In the genomic region with DNA sequence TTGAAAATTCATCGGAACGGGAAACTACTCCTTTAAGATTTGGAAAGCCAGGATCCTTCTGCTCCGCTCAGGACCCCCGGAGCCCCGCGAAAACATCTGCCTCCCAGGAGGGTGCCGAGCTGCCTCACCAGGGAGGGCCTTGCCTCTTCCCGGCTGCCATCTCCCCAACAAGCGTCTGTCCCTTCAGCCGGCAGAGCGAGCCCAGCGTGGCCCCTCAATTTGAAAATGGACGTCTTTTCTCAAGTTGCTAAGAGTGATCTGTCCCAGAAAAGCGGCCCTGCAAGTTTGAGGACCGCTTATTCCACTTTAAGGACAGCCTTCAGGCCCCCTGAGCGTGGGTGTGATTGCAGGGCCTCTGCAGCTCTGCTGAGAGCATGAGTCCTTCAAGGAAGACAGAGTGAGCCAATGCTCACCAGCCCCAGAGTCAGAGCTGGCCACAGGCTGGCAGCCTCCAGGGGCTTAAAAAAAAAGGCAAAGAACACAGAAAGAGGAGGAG, we compare ENCODE assay signal across 17 cellular contexts.
DNase-seq lines count a peak whose midpoint lies in the region; ATAC-seq and TF ChIP-seq lines count a peak whose summit lies in the region.
"Had no signal": no experiment of that assay in that cellular context is flagged by ENCODE, and none has a peak within 500 bp of the region (broad histone marks: within the 10 kb centered on the region; RNA-seq: fewer than 3 reads in every experiment).

No MANE protein-coding gene starts in this region.

- H3K9me3 ChIP-seq in H9 (ENCODE audit: control insufficient read depth, low read depth, low read length), result no peaks in the 10 kb centered on the region
- H3K9me3 ChIP-seq: BLaER1 treated with 17β-estradiol and CSF1 and Interleukin-3, amounts not matched to agents 10 nM and 100 nM; upper lobe of left lung had no signal

- H4K8ac ChIP-seq in H9 (replicated peaks; ENCODE audit: insufficient read length, low read depth, low read length), result no peak overlapping the region

- POLR2A ChIA-PET in activated CD4-positive, alpha-beta T cell treated with anti-CD3 and anti-CD28 coated beads, Interleukin-2, amount 10 ng/mL, durations not matched to agents 7 days and 5 days (lab: Charles Lee), result no interaction called here

- H3K27ac ChIP-seq in H9 (ENCODE audit: insufficient read length, low read depth, low read length), result no peak overlapping the region
- H3K27ac ChIP-seq: upper lobe of left lung had no signal

- H3K4me3 Mint-ChIP-seq in activated CD4-positive, alpha-beta T cell treated with anti-CD3 and anti-CD28 coated beads, Interleukin-2, amount 10 ng/mL, durations not matched to agents 7 days and 5 days, result no peak overlapping the region
- H3K4me3 Mint-ChIP-seq in H9, result no peak overlapping the region
- H3K4me3 Mint-ChIP-seq in glutamatergic neuron (ENCODE audit: unreplicated experiment), result no peak overlapping the region
- no peak overlapping the region for H3K4me3 Mint-ChIP-seq in osteocyte (ENCODE audit: unreplicated experiment)
- H3K4me3 Mint-ChIP-seq: activated naive CD8-positive, alpha-beta T cell; HFFc6; stimulated activated naive B cell treated with anti-CD40 and anti-IgM and Interleukin-4, amounts not matched to agents 10 μg/mL and 1 μg/mL and 100 μg/mL, for 72 hours had no signal

- H4K91ac ChIP-seq in H9 (ENCODE audit: insufficient read length, low read depth, low read length), result no peak overlapping the region

- no peak overlapping the region for H2BK5ac ChIP-seq in H9 (ENCODE audit: insufficient read length, low read length)

- no peaks in the 10 kb centered on the region for H3K36me3 Mint-ChIP-seq in activated CD4-positive, alpha-beta T cell treated with anti-CD3 and anti-CD28 coated beads, Interleukin-2, amount 10 ng/mL, durations not matched to agents 7 days and 5 days (ENCODE audit: low read depth)
- peaks cover 0 to 17% (median 13%) of the 10 kb centered on the region in 3 experiments; a peak in 5 of 7 replicates for H3K36me3 Mint-ChIP-seq in H9 (ENCODE audit: insufficient read depth in 1 of 3, low read depth in 3 of 3)
- no peaks in the 10 kb centered on the region for H3K36me3 Mint-ChIP-seq in glutamatergic neuron (ENCODE audit: unreplicated experiment)
- peaks cover 13% of the 10 kb centered on the region for H3K36me3 Mint-ChIP-seq in osteocyte (ENCODE audit: unreplicated experiment)
- H3K36me3 Mint-ChIP-seq: activated naive CD8-positive, alpha-beta T cell had no signal

- ATAC-seq in GM19035 (IDR thresholded peaks at IDR 0.05; ENCODE audit: unreplicated experiment), result no peak
- ATAC-seq: stimulated activated naive B cell treated with anti-CD40 and anti-IgM and Interleukin-4, amounts not matched to agents 10 μg/mL and 1 μg/mL and 100 μg/mL, for 72 hours had no signal

- peaks cover 2% of the 10 kb centered on the region for H3K23me2 ChIP-seq in H9 (ENCODE audit: insufficient read length, low read depth, low read length, poor library complexity, severe bottlenecking)

- no peak overlapping the region for H2AK5ac ChIP-seq in H9 (ENCODE audit: insufficient read length, low read length)

- WGBS in H9 (ENCODE audit: extremely low coverage, insufficient read length, low lambda C conversion rate), result no CpG with 5 or more reads among the region's 16 CpGs

- H3K27me3 Mint-ChIP-seq in activated CD4-positive, alpha-beta T cell treated with anti-CD3 and anti-CD28 coated beads, Interleukin-2, amount 10 ng/mL, durations not matched to agents 7 days and 5 days, result no peaks in the 10 kb centered on the region
- H3K27me3 Mint-ChIP-seq in H9 (ENCODE audit: low read depth), result no peaks in the 10 kb centered on the region
- peaks cover 2% of the 10 kb centered on the region for H3K27me3 Mint-ChIP-seq in glutamatergic neuron (ENCODE audit: unreplicated experiment)
- H3K27me3 Mint-ChIP-seq in osteocyte (ENCODE audit: unreplicated experiment), result no peaks in the 10 kb centered on the region
- H3K27me3 Mint-ChIP-seq: activated naive CD8-positive, alpha-beta T cell had no signal

- H3K4me1 ChIP-seq in H9 (ENCODE audit: insufficient read depth, low read length), result no peaks in the 10 kb centered on the region
- H3K4me1 ChIP-seq: BLaER1 treated with 17β-estradiol and CSF1 and Interleukin-3, amounts not matched to agents 10 nM and 100 nM; upper lobe of left lung had no signal

- no peak overlapping the region for H3K14ac ChIP-seq in H9 (ENCODE audit: insufficient read depth, low read length)

- H4K5ac ChIP-seq in H9 (ENCODE audit: insufficient read length, low read depth, low read length), result no peak overlapping the region

- no peaks in the 10 kb centered on the region for H3K79me1 ChIP-seq in H9 (ENCODE audit: insufficient read depth, low read depth, low read length, poor library complexity, severe bottlenecking)

- no peak overlapping the region for H2BK120ac ChIP-seq in H9 (ENCODE audit: low read depth, low read length, poor library complexity, severe bottlenecking)

- H3K9ac ChIP-seq in H9 (ENCODE audit: extremely low read depth, insufficient read length, low read length), result no peak overlapping the region
- H3K9ac ChIP-seq: BLaER1 treated with 17β-estradiol and CSF1 and Interleukin-3, amounts not matched to agents 10 nM and 100 nM had no signal

- no peaks in the 10 kb centered on the region for H3K27me3 ChIP-seq in H9 (ENCODE audit: insufficient read depth, low read length)
- H3K27me3 ChIP-seq: BLaER1 treated with 17β-estradiol and CSF1 and Interleukin-3, amounts not matched to agents 10 nM and 100 nM; upper lobe of left lung had no signal

- H3K56ac ChIP-seq in H9 (ENCODE audit: insufficient read length, low read depth, low read length), result no peak overlapping the region

- TF ChIP-seq CTCF in H9 (conservative IDR thresholded peaks at IDR 0.05) (no peak), glutamatergic neuron (IDR thresholded peaks at IDR 0.05; ENCODE audit: partially characterized antibody, unreplicated experiment) (no peak), osteocyte (IDR thresholded peaks at IDR 0.05) (no peak)

- H3K4me2 ChIP-seq in H9 (ENCODE audit: insufficient read depth, insufficient read length, low read length), result no peak overlapping the region
- H3K4me2 ChIP-seq: BLaER1 treated with 17β-estradiol and CSF1 and Interleukin-3, amounts not matched to agents 10 nM and 100 nM had no signal

- no peak overlapping the region for H3K4ac ChIP-seq in H9 (ENCODE audit: low read depth, low read length)

- no peaks in the 10 kb centered on the region for H3K79me2 ChIP-seq in H9 (ENCODE audit: insufficient read depth, low read length)

- H3K18ac ChIP-seq in H9 (ENCODE audit: insufficient read length, low read depth, low read length), result no peak overlapping the region

- no peaks in the 10 kb centered on the region for H3K4me1 Mint-ChIP-seq in activated CD4-positive, alpha-beta T cell treated with anti-CD3 and anti-CD28 coated beads, Interleukin-2, amount 10 ng/mL, durations not matched to agents 7 days and 5 days
- peaks cover 4% of the 10 kb centered on the region in 2 experiments; a peak in 3 of 4 replicates for H3K4me1 Mint-ChIP-seq in H9
- H3K4me1 Mint-ChIP-seq in glutamatergic neuron (ENCODE audit: low read depth, unreplicated experiment), result peaks cover 2% of the 10 kb centered on the region
- peaks cover 1% of the 10 kb centered on the region for H3K4me1 Mint-ChIP-seq in osteocyte (ENCODE audit: unreplicated experiment)

- H3K9me3 Mint-ChIP-seq in activated CD4-positive, alpha-beta T cell treated with anti-CD3 and anti-CD28 coated beads, Interleukin-2, amount 10 ng/mL, durations not matched to agents 7 days and 5 days, result no peaks in the 10 kb centered on the region
- no peaks in the 10 kb centered on the region for H3K9me3 Mint-ChIP-seq in H9
- H3K9me3 Mint-ChIP-seq in glutamatergic neuron (ENCODE audit: unreplicated experiment), result peaks cover 3% of the 10 kb centered on the region
- no peaks in the 10 kb centered on the region for H3K9me3 Mint-ChIP-seq in osteocyte (ENCODE audit: unreplicated experiment)
- H3K9me3 Mint-ChIP-seq: HFFc6 had no signal

- no peak overlapping the region for H2BK15ac ChIP-seq in H9 (ENCODE audit: low read depth, low read length)

- H4K20me1 ChIP-seq in H9 (ENCODE audit: control insufficient read depth, insufficient read depth, insufficient read length), result no peaks in the 10 kb centered on the region

- H3K23ac ChIP-seq in H9 (ENCODE audit: insufficient read length, low read depth, low read length), result no peak overlapping the region

- no peak overlapping the region for H2AFZ ChIP-seq in H9 (ENCODE audit: low read length)

- no peak overlapping the region for H2BK12ac ChIP-seq in H9 (ENCODE audit: insufficient read length, low read depth, low read length)

- CTCF ChIA-PET in activated CD4-positive, alpha-beta T cell treated with anti-CD3 and anti-CD28 coated beads, Interleukin-2, amount 10 ng/mL, durations not matched to agents 7 days and 5 days (lab: Charles Lee), result no interaction called here

- H3K27ac Mint-ChIP-seq in activated CD4-positive, alpha-beta T cell treated with anti-CD3 and anti-CD28 coated beads, Interleukin-2, amount 10 ng/mL, durations not matched to agents 7 days and 5 days, result no peak overlapping the region
- H3K27ac Mint-ChIP-seq in H9, result peak overlapping the region in 1 of 3 experiments; percentile 28; a peak in 1 of 7 replicates
- H3K27ac Mint-ChIP-seq in glutamatergic neuron (ENCODE audit: unreplicated experiment), result no peak overlapping the region
- no peak overlapping the region for H3K27ac Mint-ChIP-seq in osteocyte (ENCODE audit: unreplicated experiment)
- H3K27ac Mint-ChIP-seq: activated naive CD8-positive, alpha-beta T cell; HFFc6; stimulated activated naive B cell treated with anti-CD40 and anti-IgM and Interleukin-4, amounts not matched to agents 10 μg/mL and 1 μg/mL and 100 μg/mL, for 72 hours had no signal

- peak; percentile 4 for DNase-seq in activated CD4-positive, alpha-beta T cell treated with anti-CD3 and anti-CD28 coated beads, Interleukin-2, amount 10 ng/mL, durations not matched to agents 7 days and 5 days
- DNase-seq in activated CD4-positive, alpha-beta T cell treated with anti-CD3 and anti-CD28 coated beads for 4 hours, result no peak
- DNase-seq in H9 (peak; percentile 17), glutamatergic neuron (peak; percentile 10), osteocyte (ENCODE audit: extremely low spot score, unreplicated experiment) (peak; percentile 83), NCI-H345 treated with DMSO at 0.1 percent for 48 hours (lab: John Stamatoyannopoulos, UW; ENCODE audit: unreplicated experiment) (no peak)
- no peak for DNase-seq in stimulated activated CD4-positive, alpha-beta T cell treated with anti-CD3 and anti-CD28 coated beads, Interleukin-4, amount 100 ng/mL, for 1 hour
- DNase-seq: activated CD4-positive, alpha-beta T cell treated with anti-CD3 and anti-CD28 coated beads, Interleukin-2, amount 50 U/mL, for 1 hour; HFFc6; NCI-H2029 treated with DMSO at 0.1 percent for 48 hours; NCI-H526; occipital lobe; stimulated activated naive B cell treated with anti-CD40 and anti-IgM and Interleukin-4, amounts not matched to agents 10 μg/mL and 1 μg/mL and 100 μg/mL, for 72 hours had no signal

- H3T11ph ChIP-seq in H9 (ENCODE audit: low read length), result no peak overlapping the region

- H2BK20ac ChIP-seq in H9 (ENCODE audit: low read depth, low read length, poor library complexity, severe bottlenecking), result no peak overlapping the region

Comparison
In these comparisons a context has a peak if more than half of its experiments do, and no peak if none do; other contexts are left out.
1. DNase-seq: peak in activated CD4-positive, alpha-beta T cell treated with anti-CD3 and anti-CD28 coated beads, Interleukin-2, amount 10 ng/mL, durations not matched to agents 7 days and 5 days (single experiment), H9 (single experiment), glutamatergic neuron (single experiment) and osteocyte (single experiment); none in activated CD4-positive, alpha-beta T cell treated with anti-CD3 and anti-CD28 coated beads for 4 hours (0 of 2), NCI-H345 treated with DMSO at 0.1 percent for 48 hours (single experiment) and stimulated activated CD4-positive, alpha-beta T cell treated with anti-CD3 and anti-CD28 coated beads, Interleukin-4, amount 100 ng/mL, for 1 hour (single experiment).